ENCODE assay signal across 13 cellular contexts in the genomic region with DNA sequence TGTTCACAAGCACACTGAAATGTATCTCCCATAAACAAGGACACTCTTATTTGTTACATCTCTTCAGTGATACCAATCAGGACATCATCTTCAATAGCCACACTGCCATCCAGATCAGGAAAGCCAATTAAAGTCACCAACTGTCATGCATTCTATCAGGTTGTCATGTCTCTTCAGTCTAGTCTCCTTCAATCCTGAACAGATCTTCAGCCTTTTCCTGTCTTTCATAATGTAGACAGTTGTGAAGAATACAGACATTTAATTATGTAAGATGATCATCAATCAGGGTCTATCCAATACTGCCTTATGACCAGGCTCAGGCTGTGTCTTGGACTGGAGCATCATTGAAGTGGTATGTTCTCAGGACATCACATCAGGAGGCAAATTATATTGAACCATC.
DNase-seq lines count a peak whose midpoint lies in the region; TF ChIP-seq lines count a peak whose summit lies in the region.
"Had no signal": no experiment of that assay in that cellular context is flagged by ENCODE, and none has a peak within 500 bp of the region (broad histone marks: within the 10 kb centered on the region; RNA-seq: fewer than 3 reads in every experiment).

No MANE protein-coding gene starts in this region.

- no peak overlapping the region for H3K27ac Mint-ChIP-seq in chondrocyte (ENCODE audit: unreplicated experiment)
- H3K27ac Mint-ChIP-seq: B cell; CD4-positive, alpha-beta T cell; CD8-positive, alpha-beta T cell had no signal

- DNase-seq in NCI-H82 (lab: John Stamatoyannopoulos, UW) (peak; percentile 11), NCI-H82 treated with DMSO at 0.1 percent for 48 hours (lab: John Stamatoyannopoulos, UW; ENCODE audit: unreplicated experiment) (no peak), SK-N-DZ (ENCODE audit: low spot score) (peak; percentile 91), chondrocyte (ENCODE audit: low spot score) (no peak), NCI-H187 (lab: John Stamatoyannopoulos, UW) (no peak)
- DNase-seq: AML-193; Caco-2; Calu3; CD4-positive, alpha-beta T cell; CD8-positive, alpha-beta T cell; DMS79 treated with DMSO at 0.1 percent for 48 hours; GF-D8 had no signal

- H3K4me1 Mint-ChIP-seq in chondrocyte (ENCODE audit: low read depth), result no peaks in the 10 kb centered on the region
- H3K4me1 Mint-ChIP-seq: B cell had no signal

- no peaks in the 10 kb centered on the region for H3K27me3 Mint-ChIP-seq in chondrocyte (ENCODE audit: low read depth)
- H3K27me3 Mint-ChIP-seq: B cell; CD4-positive, alpha-beta T cell had no signal

- TF ChIP-seq CTCF in chondrocyte (IDR thresholded peaks at IDR 0.05), result no peak

- H3K36me3 Mint-ChIP-seq in chondrocyte (ENCODE audit: low read depth), result no peaks in the 10 kb centered on the region
- H3K36me3 Mint-ChIP-seq: CD8-positive, alpha-beta T cell had no signal

- no peaks in the 10 kb centered on the region for H3K9me3 Mint-ChIP-seq in chondrocyte (ENCODE audit: low read depth)
- H3K9me3 Mint-ChIP-seq: CD8-positive, alpha-beta T cell had no signal

- no peak overlapping the region for H3K4me3 Mint-ChIP-seq in chondrocyte (ENCODE audit: unreplicated experiment)
- H3K4me3 Mint-ChIP-seq: B cell; CD4-positive, alpha-beta T cell; CD8-positive, alpha-beta T cell had no signal

Comparison
In these comparisons a context has a peak if more than half of its experiments do, and no peak if none do; other contexts are left out.
1. DNase-seq: peak in NCI-H82 (single experiment) and SK-N-DZ (single experiment); none in NCI-H82 treated with DMSO at 0.1 percent for 48 hours (single experiment), chondrocyte (single experiment) and NCI-H187 (0 of 2).